In genomic region chr10:129604333-129605032, GRCh38 we compare ENCODE assay signal across 20 cellular contexts.
DNase-seq lines count a peak whose midpoint lies in the region; ATAC-seq and TF ChIP-seq lines count a peak whose summit lies in the region.
"Had no signal": no experiment of that assay in that cellular context is flagged by ENCODE, and none has a peak within 500 bp of the region (broad histone marks: within the 10 kb centered on the region; RNA-seq: fewer than 3 reads in every experiment).

No MANE protein-coding gene starts in this region.

- H3K4me3 ChIP-seq in DOHH2 (ENCODE audit: low read length) (peak overlapping the region; percentile 62; the same call in 1 of the 2 replicates), Karpas-422 (ENCODE audit: low read length) (no peak overlapping the region), adrenal gland (no peak overlapping the region), aorta (ENCODE audit: low read length in 2 of 2) (no peak overlapping the region)
- H3K4me3 ChIP-seq: cardiac muscle cell, HAP-1, mucosa of descending colon, spleen had no signal

- H3K4me2 ChIP-seq in DOHH2 (ENCODE audit: low read length): peak overlapping the region; percentile 85
- no peak overlapping the region for H3K4me2 ChIP-seq in Karpas-422 (ENCODE audit: low read depth, low read length, poor library complexity, severe bottlenecking)

- TF ChIP-seq CTCF in DOHH2 (IDR thresholded peaks at IDR 0.05; ENCODE audit: low read depth, low read length, poor library complexity, severe bottlenecking) (no peak), adrenal gland (IDR thresholded peaks at IDR 0.05) (no peak)

- H3K9me3 ChIP-seq in DOHH2 (ENCODE audit: control insufficient read depth, insufficient read depth, low read length) (no peaks in the 10 kb centered on the region), Karpas-422 (ENCODE audit: low read length) (no peaks in the 10 kb centered on the region), adrenal gland (replicated peaks in 1 of 3) (no peaks in the 10 kb centered on the region), aorta (ENCODE audit: control insufficient read depth, low read length) (no peaks in the 10 kb centered on the region)
- H3K9me3 ChIP-seq: HAP-1, mucosa of descending colon, spleen had no signal

- no peak for TF ChIP-seq POLR2A in adrenal gland (IDR thresholded peaks at IDR 0.05)

- H3K27me3 ChIP-seq in DOHH2 (ENCODE audit: control insufficient read depth, low read length) (no peaks in the 10 kb centered on the region), Karpas-422 (ENCODE audit: low read length) (no peaks in the 10 kb centered on the region), adrenal gland (no peaks in the 10 kb centered on the region), aorta (ENCODE audit: control insufficient read depth in 1 of 2, insufficient read depth in 2 of 2, low read length in 1 of 2) (no peaks in the 10 kb centered on the region)
- H3K27me3 ChIP-seq: cardiac muscle cell, spleen had no signal

- no peak overlapping the region for H3K9ac ChIP-seq in Karpas-422 (ENCODE audit: low read length)

- H4K20me1 ChIP-seq in DOHH2 (ENCODE audit: control insufficient read depth, insufficient read depth, low read depth, low read length): no peaks in the 10 kb centered on the region
- H4K20me1 ChIP-seq in Karpas-422 (ENCODE audit: insufficient read depth, low read depth, low read length): no peaks in the 10 kb centered on the region

- H3K36me3 ChIP-seq in DOHH2 (ENCODE audit: control insufficient read depth, low read length) (peaks cover 3% of the 10 kb centered on the region; the same call in 1 of the 2 replicates), Karpas-422 (ENCODE audit: insufficient read depth, low read length) (no peaks in the 10 kb centered on the region), adrenal gland (replicated peaks in 1 of 2) (no peaks in the 10 kb centered on the region), aorta (ENCODE audit: control insufficient read depth in 1 of 2, insufficient read depth in 2 of 2, low read length in 1 of 2) (no peaks in the 10 kb centered on the region)
- H3K36me3 ChIP-seq: cardiac muscle cell, HAP-1, spleen had no signal

- intact Hi-C loops in adrenal gland (cut with DNase I): no loop called here
- intact Hi-C loops in aorta (cut with DNase I): no loop called here

- WGBS in adrenal gland, 4 donors: 76 to 90% (median 83%) methylated on average over 8 to 10 of the region's 10 CpGs
- WGBS in aorta, 2 donors: 78 to 89% methylated on average over 8 to 10 of the region's 10 CpGs

- ATAC-seq in GM19351 (IDR thresholded peaks at IDR 0.05; ENCODE audit: unreplicated experiment): peak; percentile 53
- peak; percentile 50 for ATAC-seq in HG02938 (IDR thresholded peaks at IDR 0.05; ENCODE audit: unreplicated experiment)
- ATAC-seq in aorta (ENCODE audit: low FRiP score): no peak
- ATAC-seq: effector memory CD8-positive, alpha-beta T cell; mucosa of descending colon had no signal

- H2AFZ ChIP-seq in Karpas-422 (ENCODE audit: low read length): no peak overlapping the region

- peak; percentile 5 for DNase-seq in Karpas-422
- DNase-seq in adrenal gland: no peak
- DNase-seq in NCI-H69 (lab: John Stamatoyannopoulos, UW): no peak
- DNase-seq in cortex of kidney (lab: John Stamatoyannopoulos, UW): no peak
- no peak for DNase-seq in aorta
- DNase-seq: activated CD4-positive, CD25-positive, alpha-beta regulatory T cell; activated CD8-positive, alpha-beta memory T cell treated with anti-CD3 and anti-CD28 coated beads, Interleukin-2, amount 50 U/mL, for 4 hours; activated naive CD8-positive, alpha-beta T cell treated with anti-CD3 and anti-CD28 coated beads for 36 hours; effector memory CD8-positive, alpha-beta T cell; foreskin melanocyte; mucosa of descending colon; NCI-H1694 treated with DMSO at 0.1 percent for 48 hours; NCI-H774; spleen; substantia nigra had no signal

- no peaks in the 10 kb centered on the region for H3K9me2 ChIP-seq in DOHH2 (replicated peaks; ENCODE audit: control insufficient read depth, low read length)
- no peaks in the 10 kb centered on the region for H3K9me2 ChIP-seq in Karpas-422 (replicated peaks; ENCODE audit: insufficient read depth, low read length)

- peaks cover 22% of the 10 kb centered on the region for H3F3A ChIP-seq in DOHH2 (ENCODE audit: control insufficient read depth, insufficient read depth)

- peaks cover 3% of the 10 kb centered on the region; the same call in 1 of the 2 replicates for H3K79me2 ChIP-seq in DOHH2 (ENCODE audit: control insufficient read depth, low read length)
- no peaks in the 10 kb centered on the region for H3K79me2 ChIP-seq in Karpas-422 (ENCODE audit: low read length)

- H3K27ac ChIP-seq in DOHH2 (ENCODE audit: low read depth, low read length) (peak overlapping the region; percentile 92), Karpas-422 (ENCODE audit: low read length) (no peak overlapping the region), adrenal gland (no peak overlapping the region), aorta (ENCODE audit: low read depth in 1 of 2, low read length in 2 of 2) (no peak overlapping the region)
- H3K27ac ChIP-seq: cardiac muscle cell had no signal

- peaks cover 65% of the 10 kb centered on the region for H3K4me1 ChIP-seq in DOHH2 (ENCODE audit: control insufficient read depth, low read length)
- peaks cover 5% of the 10 kb centered on the region for H3K4me1 ChIP-seq in Karpas-422 (ENCODE audit: low read length)
- H3K4me1 ChIP-seq in adrenal gland (replicated peaks in 1 of 2): no peaks in the 10 kb centered on the region
- H3K4me1 ChIP-seq in aorta (ENCODE audit: control insufficient read depth in 1 of 2, insufficient read depth in 2 of 2, low read length in 2 of 2): no peaks in the 10 kb centered on the region
- H3K4me1 ChIP-seq: HAP-1 had no signal
